In the genomic region with DNA sequence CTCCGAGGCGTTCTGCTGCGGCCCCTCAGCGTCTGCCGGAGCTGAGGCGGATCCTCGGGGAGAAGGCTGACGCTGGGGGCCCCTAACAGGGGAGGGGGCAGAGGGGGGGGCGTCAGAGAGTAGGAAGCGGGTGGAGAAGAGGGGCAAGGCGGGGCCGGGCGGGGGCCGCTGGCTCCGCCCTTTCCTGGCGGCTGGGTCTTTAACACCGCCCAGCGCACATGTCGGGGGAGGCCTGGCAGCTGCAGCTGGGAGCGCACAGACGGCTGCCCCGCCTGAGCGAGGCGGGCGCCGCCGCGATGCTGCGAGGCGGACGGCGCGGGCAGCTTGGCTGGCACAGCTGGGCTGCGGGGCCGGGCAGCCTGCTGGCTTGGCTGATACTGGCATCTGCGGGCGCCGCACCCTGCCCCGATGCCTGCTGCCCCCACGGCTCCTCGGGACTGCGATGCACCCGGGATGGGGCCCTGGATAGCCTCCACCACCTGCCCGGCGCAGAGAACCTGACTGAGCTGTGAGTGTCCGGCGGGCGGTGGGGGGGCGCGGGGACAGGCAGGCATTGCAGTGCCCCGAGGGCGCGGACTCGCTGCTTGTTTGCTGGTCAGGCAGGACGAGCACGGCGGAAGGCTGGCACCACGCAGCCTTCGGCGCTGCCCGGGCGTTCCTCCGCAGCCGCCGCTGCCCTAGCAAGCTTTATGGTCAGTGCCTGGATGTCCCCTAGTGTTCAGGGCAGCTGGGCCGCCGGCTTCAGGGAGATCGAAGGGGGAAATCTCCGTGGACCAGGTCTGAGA, we compare ENCODE assay signal across 8 cellular contexts. TPM values are rescaled to one million over a fixed set of nuclear protein-coding genes. Genes with fewer than 3 reads are reported as not detected.
A peak's percentile ranks its signal among the peaks of the same experiment; 100 is the strongest.
DNase-seq lines count a peak whose midpoint lies in the region; ATAC-seq and TF ChIP-seq lines count a peak whose summit lies in the region.

A gene (plus strand): TSS at position 227 of the 785 bp plus-strand sequence. CDS start 70 bp downstream, at position 297.

- H3K27ac Mint-ChIP-seq in neural crest cell (ENCODE audit: unreplicated experiment), result no peak within 1 kb of the TSS

- no peaks in the 10 kb centered on the region for H3K36me3 Mint-ChIP-seq in neural crest cell (ENCODE audit: low read depth)

- TF ChIP-seq CTCF in neural crest cell (conservative IDR thresholded peaks at IDR 0.05) (no peak), vagina (IDR thresholded peaks at IDR 0.05) (no peak)

- H3K4me3 ChIP-seq in vagina, result peak within 1 kb of the TSS; percentile 40 to 51

- intact Hi-C loops in Right ventricle myocardium superior (cut with DNase I) (no loop called here), cardiac septum (cut with DNase I) (loop anchor here (1.0 to 2.0 kb wide), 2 partner anchors 22 to 60 kb away; no protein-coding TSS in a partner anchor), vagina (cut with DNase I) (no loop called here)

- H3K4me3 Mint-ChIP-seq in neural crest cell, result peak within 1 kb of the TSS; percentile 66

- peaks cover 29% of the 10 kb centered on the region for H3K4me1 ChIP-seq in vagina

- peak; percentile 37 for ATAC-seq in Right ventricle myocardium superior (ENCODE audit: poor library complexity)
- peak; percentile 17 for ATAC-seq in esophagus mucosa
- ATAC-seq in GM21576 (IDR thresholded peaks at IDR 0.05; ENCODE audit: unreplicated experiment), result no peak

- no peaks in the 10 kb centered on the region for H3K9me3 Mint-ChIP-seq in neural crest cell

- H3K27me3 ChIP-seq in vagina, result no peaks in the 10 kb centered on the region

- peaks cover 84% of the 10 kb centered on the region for H3K27me3 Mint-ChIP-seq in neural crest cell (ENCODE audit: low read depth)

- peaks cover 35% of the 10 kb centered on the region for H3K4me1 Mint-ChIP-seq in neural crest cell

- no peak for TF ChIP-seq POLR2A in vagina (IDR thresholded peaks at IDR 0.05)

- peak; percentile 62 for DNase-seq in Right ventricle myocardium superior
- no peak for DNase-seq in cardiac septum (ENCODE audit: low spot score)
- peak; percentile 52 for DNase-seq in NCI-H748 treated with DMSO at 0.1 percent for 48 hours (lab: John Stamatoyannopoulos, UW)
- peak; percentile 74 for DNase-seq in activated CD8-positive, alpha-beta memory T cell treated with anti-CD3 and anti-CD28 coated beads, Interleukin-2, amount 50 U/mL, for 48 hours
- no peak for DNase-seq in neural crest cell (ENCODE audit: low read depth, low spot score)
- DNase-seq in vagina (ENCODE audit: extremely low spot score in 2 of 2), result no peak

- H3K9me3 ChIP-seq in vagina, result no peaks in the 10 kb centered on the region

- H3K36me3 ChIP-seq in vagina, result no peaks in the 10 kb centered on the region

- H3K27ac ChIP-seq in vagina, result peak within 1 kb of the TSS; percentile 62

RNA-seq across cellular contexts. Expression of the gene that starts here (rescaled TPM):
- total RNA-seq in Right ventricle myocardium superior (2.5 TPM), cardiac septum (1.4 TPM), esophagus mucosa (0.16 TPM), neural crest cell (0.21 and 0.27 TPM in 2 replicates), vagina (2.9 TPM)

Comparison
In these comparisons a context has a peak if more than half of its experiments do, and no peak if none do; other contexts are left out.
1. DNase-seq: peak in Right ventricle myocardium superior (single experiment), NCI-H748 treated with DMSO at 0.1 percent for 48 hours (single experiment) and activated CD8-positive, alpha-beta memory T cell treated with anti-CD3 and anti-CD28 coated beads, Interleukin-2, amount 50 U/mL, for 48 hours (single experiment); none in cardiac septum (single experiment), neural crest cell (single experiment) and vagina (0 of 2).
2. Peak in ATAC-seq in esophagus mucosa; RNA of the gene not detected or under 1 TPM.